9 cellular contexts compared by ENCODE assay signal in genomic region chr3:186255703-186256331, GRCh38.
DNase-seq lines count a peak whose midpoint lies in the region; ATAC-seq and TF ChIP-seq lines count a peak whose summit lies in the region.
"Had no signal": no experiment of that assay in that cellular context is flagged by ENCODE, and none has a peak within 500 bp of the region (broad histone marks: within the 10 kb centered on the region; RNA-seq: fewer than 3 reads in every experiment).

No MANE protein-coding gene starts in this region.

- TF ChIP-seq CTCF in esophagus muscularis mucosa (IDR thresholded peaks at IDR 0.05), result peak; percentile 32 to 36 (median 32)
- peak in 2 of 5 experiments; percentile 6 to 8 for TF ChIP-seq CTCF in transverse colon (IDR thresholded peaks at IDR 0.05)

- peak; percentile 71 for DNase-seq in cardiac septum (ENCODE audit: low spot score)
- DNase-seq in Right ventricle myocardium inferior (ENCODE audit: missing footprints), result no peak
- DNase-seq in NCI-H2227 treated with DMSO at 0.1 percent for 48 hours (lab: John Stamatoyannopoulos, UW), result peak; percentile 30
- no peak for DNase-seq in esophagus muscularis mucosa (ENCODE audit: extremely low spot score)
- DNase-seq in transverse colon, result peak; percentile 41
- DNase-seq in SHP77 treated with DMSO at 0.1 percent for 48 hours (lab: John Stamatoyannopoulos, UW), result no peak

- H3K4me3 ChIP-seq in esophagus muscularis mucosa, result no peak overlapping the region
- H3K4me3 ChIP-seq in transverse colon, result no peak overlapping the region
- H3K4me3 ChIP-seq: SJSA1 had no signal

- ATAC-seq in Right ventricle myocardium inferior (no peak), GM21381 (IDR thresholded peaks at IDR 0.05; ENCODE audit: unreplicated experiment) (no peak), GM21576 (IDR thresholded peaks at IDR 0.05; ENCODE audit: unreplicated experiment) (no peak)

- peaks cover 3 to 44% (median 28%) of the 10 kb centered on the region in 4 donors for H3K4me1 ChIP-seq in esophagus muscularis mucosa
- peaks cover 0 to 6% (median 0%) of the 10 kb centered on the region in 4 donors for H3K4me1 ChIP-seq in transverse colon

- TF ChIP-seq POLR2A in esophagus muscularis mucosa (IDR thresholded peaks at IDR 0.05; ENCODE audit: low read depth), result no peak
- no peak for TF ChIP-seq POLR2A in transverse colon (IDR thresholded peaks at IDR 0.05)

- no peak for TF ChIP-seq EP300 in esophagus muscularis mucosa (IDR thresholded peaks at IDR 0.05)
- TF ChIP-seq EP300 in transverse colon (IDR thresholded peaks at IDR 0.05; ENCODE audit: low read depth), result no peak

- in situ Hi-C loops in transverse colon (cut with MboI; ENCODE audit: low pct_ligation_motif_present in 1 of 4, low pct_unique_long_range_greater_than_20kb in 1 of 4, low sequenced_read_pairs in 3 of 4), result loop anchor here (5.0 to 25.0 kb wide), 4 partner anchors 269 to 289 kb away; partner anchors contain the start of gene CRYGS (in 1 of the 4)

- H3K27ac ChIP-seq in esophagus muscularis mucosa (replicated peaks in 1 of 4) (peak overlapping the region; percentile 12 to 88 (median 36)), transverse colon (no peak overlapping the region)
- H3K27ac ChIP-seq: SJSA1 had no signal

- 65% methylated on average over 19 of the region's 19 CpGs for WGBS in esophagus muscularis mucosa
- 50 to 52% methylated on average over 6 to 19 of the region's 19 CpGs for WGBS in transverse colon (ENCODE audit: low coverage in 1 of 2), 2 donors

- intact Hi-C loops in cardiac septum (cut with DNase I), result loop anchor here (5.0 kb wide), 1 partner anchor 274 kb away; no protein-coding TSS in a partner anchor
- intact Hi-C loops in Right ventricle myocardium inferior (cut with DNase I), result no loop called here
- intact Hi-C loops in esophagus muscularis mucosa (cut with DNase I), result loop anchor here (5.0 kb wide), 1 partner anchor 286 kb away; the partner anchor contains the start of gene CRYGS
- intact Hi-C loops in transverse colon (cut with DNase I; ENCODE audit: low total_unique reads), result loop anchor here (2.0 kb wide), 1 partner anchor 287 kb away; no protein-coding TSS in a partner anchor

- H3K27me3 ChIP-seq in esophagus muscularis mucosa (no peaks in the 10 kb centered on the region), transverse colon (no peaks in the 10 kb centered on the region)
- H3K27me3 ChIP-seq: SJSA1 had no signal

- no peaks in the 10 kb centered on the region for H3K9me3 ChIP-seq in esophagus muscularis mucosa
- no peaks in the 10 kb centered on the region for H3K9me3 ChIP-seq in transverse colon
- H3K9me3 ChIP-seq: SJSA1 had no signal

- peaks cover 15 to 86% (median 40%) of the 10 kb centered on the region in 4 donors for H3K36me3 ChIP-seq in esophagus muscularis mucosa
- no peaks in the 10 kb centered on the region for H3K36me3 ChIP-seq in transverse colon
- H3K36me3 ChIP-seq: SJSA1 had no signal

Comparison
In these comparisons a context has a peak if more than half of its experiments do, and no peak if none do; other contexts are left out.
1. DNase-seq: peak in cardiac septum (single experiment), NCI-H2227 treated with DMSO at 0.1 percent for 48 hours (single experiment) and transverse colon (single experiment); none in Right ventricle myocardium inferior (single experiment), esophagus muscularis mucosa (single experiment) and SHP77 treated with DMSO at 0.1 percent for 48 hours (single experiment).
2. H3K27ac ChIP-seq: peak in esophagus muscularis mucosa (4 of 4); none in transverse colon (0 of 4).